ENCODE assay signal across 28 cellular contexts in the genomic region with DNA sequence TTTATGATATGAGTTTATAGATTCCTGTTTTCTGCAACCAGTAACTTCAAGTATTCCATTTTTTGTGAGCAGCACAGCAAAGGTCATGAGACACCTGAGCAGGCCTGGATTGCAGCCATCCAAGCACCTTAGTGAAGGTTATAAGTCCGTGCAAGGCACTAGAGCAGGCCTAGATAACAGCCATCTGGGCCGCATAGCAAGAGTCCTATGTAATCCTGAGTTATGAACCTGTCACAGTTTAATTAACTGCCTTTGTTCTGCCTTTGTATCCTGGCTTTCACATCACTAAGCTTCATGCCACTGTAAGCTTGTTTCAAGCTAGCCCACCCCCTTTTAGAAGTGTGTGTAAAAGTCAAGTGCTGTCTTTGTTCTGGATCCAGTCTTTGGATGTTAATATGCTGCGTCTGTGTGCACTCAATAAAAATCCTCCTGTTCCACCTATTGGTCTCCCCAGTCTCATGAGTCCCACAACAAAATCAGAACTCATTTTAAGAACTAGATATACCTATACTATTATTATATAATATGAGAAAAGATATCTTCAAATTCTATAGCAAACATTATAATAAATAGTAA.
"Had no signal": no experiment of that assay in that cellular context is flagged by ENCODE, and none has a peak within 500 bp of the region (broad histone marks: within the 10 kb centered on the region; RNA-seq: fewer than 3 reads in every experiment).

No MANE protein-coding gene starts in this region.

- H3K4me3 Mint-ChIP-seq: dendritic cell treated with granulocyte-macrophage colony-stimulating factor and Interleukin-4, amounts not matched to agents 40 ng/mL and 50 ng/mL, for 4 days; effector memory CD8-positive, alpha-beta T cell; endodermal cell; mesothelial cell of epicardium; naive B cell had no signal

- H3K4me3 ChIP-seq: colonic mucosa, esophagus squamous epithelium, gastrocnemius medialis, heart right ventricle, left lung, lower lobe of right lung, mucosa of descending colon had no signal

- H3K4me1 Mint-ChIP-seq: endodermal cell, mesothelial cell of epicardium, naive B cell had no signal

- H3K9me3 ChIP-seq: colonic mucosa, gastrocnemius medialis had no signal

- ATAC-seq: effector memory CD8-positive, alpha-beta T cell; esophagus mucosa; gastrocnemius medialis; heart right ventricle; left cardiac atrium; left lung; left ventricle myocardium superior; lower lobe of right lung; mucosa of descending colon had no signal

- H3K4me1 ChIP-seq: colonic mucosa, esophagus squamous epithelium, gastrocnemius medialis, heart right ventricle, left lung, lower lobe of right lung had no signal

- H3K27me3 Mint-ChIP-seq: dendritic cell treated with granulocyte-macrophage colony-stimulating factor and Interleukin-4, amounts not matched to agents 40 ng/mL and 50 ng/mL, for 4 days; effector memory CD8-positive, alpha-beta T cell; naive B cell had no signal

- H3K36me3 ChIP-seq: colonic mucosa, esophagus squamous epithelium, gastrocnemius medialis, heart right ventricle, left lung, lower lobe of right lung had no signal

- H3K27ac ChIP-seq: colonic mucosa, epithelial cell of prostate, esophagus squamous epithelium, gastrocnemius medialis, heart right ventricle, left lung, lower lobe of right lung had no signal

- H3K36me3 Mint-ChIP-seq: naive B cell had no signal

- H3K27ac Mint-ChIP-seq: dendritic cell treated with granulocyte-macrophage colony-stimulating factor and Interleukin-4, amounts not matched to agents 40 ng/mL and 50 ng/mL, for 4 days; effector memory CD8-positive, alpha-beta T cell; endodermal cell; mesothelial cell of epicardium; naive B cell had no signal

- DNase-seq: colonic mucosa; cortex of kidney; effector CD8-positive, alpha-beta T cell; effector memory CD8-positive, alpha-beta T cell; endodermal cell; erythroblast; esophagus squamous epithelium; foreskin fibroblast; foreskin melanocyte; gastrocnemius medialis; glutamatergic neuron; head of caudate nucleus; heart right ventricle; hippocampal formation; left cardiac atrium; left lung; left ventricle myocardium superior; lower lobe of right lung; mesenchymal stem cell; mucosa of descending colon; naive B cell had no signal

- H3K27me3 ChIP-seq: colonic mucosa, esophagus squamous epithelium, gastrocnemius medialis, heart right ventricle, left lung had no signal

- FAIRE-seq: endometrium, islet of Langerhans, keratinocyte had no signal
